ENCODE assay signal across 9 cellular contexts in the genomic region with DNA sequence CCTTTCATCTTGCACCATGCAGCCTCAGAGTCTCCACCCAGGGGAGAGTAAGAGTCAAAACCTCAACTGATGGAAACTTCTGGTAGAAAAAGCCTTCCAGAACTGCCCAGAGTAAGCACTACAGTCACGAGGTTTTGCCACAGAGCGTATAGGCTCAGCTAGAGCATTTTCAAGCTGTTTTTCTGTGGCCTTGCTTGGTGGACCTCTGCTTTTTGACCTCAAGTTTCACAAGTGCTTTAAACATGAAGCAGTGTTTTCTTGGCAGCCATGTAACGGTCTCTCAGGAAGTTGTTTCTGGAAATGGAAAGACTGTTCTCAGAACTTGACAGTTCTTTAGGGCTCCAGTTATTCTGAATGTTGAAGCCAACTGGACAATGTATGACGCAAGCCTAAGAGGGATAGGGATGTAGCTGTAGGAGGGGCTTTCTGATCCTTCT.
DNase-seq lines count a peak whose midpoint lies in the region; ATAC-seq, FAIRE-seq and TF ChIP-seq lines count a peak whose summit lies in the region.
"Had no signal": no experiment of that assay in that cellular context is flagged by ENCODE, and none has a peak within 500 bp of the region (broad histone marks: within the 10 kb centered on the region; RNA-seq: fewer than 3 reads in every experiment).

No MANE protein-coding gene starts in this region.

- ATAC-seq in HG03520 (IDR thresholded peaks at IDR 0.05; ENCODE audit: unreplicated experiment), result peak; percentile 53
- ATAC-seq: A549 had no signal

- FAIRE-seq in H54 (lab: Jason Lieb, UNC), result no peak
- FAIRE-seq: A549 had no signal

- H3K4me3 ChIP-seq in fibroblast of mammary gland (ENCODE audit: control insufficient read depth, low read depth, low read length) (no peak overlapping the region), testis (no peak overlapping the region), dorsolateral prefrontal cortex (no peak overlapping the region)
- H3K4me3 ChIP-seq: A549 had no signal

- peak; percentile 11 for DNase-seq in activated CD4-positive, alpha-beta T cell treated with anti-CD3 and anti-CD28 coated beads for 48 hours
- DNase-seq in activated CD4-positive, alpha-beta T cell treated with anti-CD3 and anti-CD28 coated beads, Interleukin-2, amount 50 U/mL, for 48 hours, result no peak
- DNase-seq in fibroblast of mammary gland (ENCODE audit: low read depth) (peak; percentile 63), testis (peak; percentile 50), H54 (ENCODE audit: insufficient read length, low spot score) (no peak), dorsolateral prefrontal cortex (no peak)
- no peak for DNase-seq in stimulated activated CD4-positive, alpha-beta T cell treated with anti-CD3 and anti-CD28 coated beads, Interleukin-15, amount 100 ng/mL, for 24 hours

- intact Hi-C loops in testis (cut with DNase I; ENCODE audit: low total_unique reads) (no loop called here), dorsolateral prefrontal cortex (cut with DNase I) (no loop called here)

- no peaks in the 10 kb centered on the region for H3K9me3 ChIP-seq in testis
- H3K9me3 ChIP-seq: A549 had no signal

- no peak for TF ChIP-seq POLR2A in testis (IDR thresholded peaks at IDR 0.05)
- TF ChIP-seq POLR2A in H54 (IDR thresholded peaks at IDR 0.05; ENCODE audit: low read depth, low read length), result no peak

- H3K27me3 ChIP-seq in testis (no peaks in the 10 kb centered on the region), dorsolateral prefrontal cortex (no peaks in the 10 kb centered on the region)

- H3K36me3 ChIP-seq in testis (ENCODE audit: low read depth, missing control alignments), result no peaks in the 10 kb centered on the region

- H3K4me1 ChIP-seq in testis, result peaks cover 11% of the 10 kb centered on the region
- H3K4me1 ChIP-seq: A549 had no signal

- 46 to 63% methylated on average over 4 of the region's 4 CpGs for WGBS in testis, 2 donors

- TF ChIP-seq CTCF in fibroblast of mammary gland (conservative IDR thresholded peaks at IDR 0.05; ENCODE audit: control insufficient read depth, insufficient read depth, low read depth, low read length) (no peak), testis (IDR thresholded peaks at IDR 0.05) (no peak), dorsolateral prefrontal cortex (IDR thresholded peaks at IDR 0.05 in 54 of 56, conservative IDR thresholded peaks at IDR 0.05 in 2 of 56; ENCODE audit: low read depth in 1 of 56, partially characterized antibody in 56 of 56) (no peak)

- peak overlapping the region in 1 of 2 donors; percentile 41 for H3K27ac ChIP-seq in testis
- H3K27ac ChIP-seq in dorsolateral prefrontal cortex, result peak overlapping the region in 23 of 59 donors; percentile 0 to 61 (median 21)
- H3K27ac ChIP-seq: A549 had no signal

Comparison
In these comparisons a context has a peak if more than half of its experiments do, and no peak if none do; other contexts are left out.
1. DNase-seq: peak in activated CD4-positive, alpha-beta T cell treated with anti-CD3 and anti-CD28 coated beads for 48 hours (single experiment), fibroblast of mammary gland (single experiment) and testis (single experiment); none in activated CD4-positive, alpha-beta T cell treated with anti-CD3 and anti-CD28 coated beads, Interleukin-2, amount 50 U/mL, for 48 hours (0 of 2), H54 (single experiment), dorsolateral prefrontal cortex (0 of 10) and stimulated activated CD4-positive, alpha-beta T cell treated with anti-CD3 and anti-CD28 coated beads, Interleukin-15, amount 100 ng/mL, for 24 hours (single experiment).